In the genomic region with DNA sequence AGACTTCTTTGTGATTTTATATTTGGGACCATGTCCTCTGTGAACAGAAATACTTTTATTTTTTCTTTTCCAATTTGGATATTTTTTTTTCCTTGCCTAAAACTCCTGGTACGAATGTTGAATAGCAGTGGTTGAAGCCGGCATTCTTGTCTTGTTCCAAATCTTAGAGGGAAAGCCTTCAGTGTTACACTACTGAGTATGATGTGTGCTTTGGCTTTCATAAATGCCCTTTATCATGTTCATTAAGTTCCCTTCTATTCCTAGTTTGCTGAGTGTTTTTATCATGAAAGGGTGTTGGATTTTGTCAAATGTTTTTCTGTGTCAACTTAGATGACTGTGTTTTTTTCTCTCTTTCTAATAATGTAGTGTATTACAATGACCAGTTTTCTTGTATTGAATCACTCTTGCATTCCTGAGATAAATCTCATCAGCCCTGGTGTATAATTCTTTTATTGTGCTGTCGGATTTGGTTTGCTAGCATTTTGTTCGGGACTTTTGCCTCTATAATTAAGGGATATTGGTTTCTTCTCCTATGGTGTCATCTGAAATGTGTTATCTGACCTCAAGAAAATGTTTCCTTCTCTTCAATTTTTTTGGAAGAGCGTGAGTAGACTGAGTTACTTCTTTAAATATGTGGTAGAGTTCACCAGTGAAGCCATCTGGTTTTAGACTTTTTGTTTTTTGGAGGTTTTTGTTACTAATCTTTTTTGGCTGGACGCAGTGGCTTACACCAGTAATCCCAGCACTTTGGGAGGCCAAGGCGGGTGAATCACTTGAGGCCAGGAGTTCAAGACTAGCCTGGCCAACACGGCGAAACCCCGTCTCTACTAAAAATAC, we compare ENCODE assay signal across 23 cellular contexts. TPM values are rescaled to one million over a fixed set of nuclear protein-coding genes. Genes with fewer than 3 reads are reported as not detected.
DNase-seq lines count a peak whose midpoint lies in the region; ATAC-seq and TF ChIP-seq lines count a peak whose summit lies in the region.
"Had no signal": no experiment of that assay in that cellular context is flagged by ENCODE, and none has a peak within 500 bp of the region (broad histone marks: within the 10 kb centered on the region; RNA-seq: fewer than 3 reads in every experiment).

No MANE protein-coding gene starts in this region.

- intact Hi-C loops in natural killer cell (cut with micrococcal nuclease), result no loop called here

- H3K4me1 Mint-ChIP-seq in brain (peaks cover 6% of the 10 kb centered on the region), natural killer cell (no peaks in the 10 kb centered on the region)
- H3K4me1 Mint-ChIP-seq: activated naive CD8-positive, alpha-beta T cell treated with anti-CD3 and anti-CD28 coated beads, Interleukin-2, amount 10 ng/mL, durations not matched to agents 7 days and 5 days; endodermal cell had no signal

- peaks cover 0 to 15% (median 7%) of the 10 kb centered on the region in 5 experiments for H3K9me3 Mint-ChIP-seq in brain
- no peaks in the 10 kb centered on the region for H3K9me3 Mint-ChIP-seq in natural killer cell
- H3K9me3 Mint-ChIP-seq: activated naive CD8-positive, alpha-beta T cell treated with anti-CD3 and anti-CD28 coated beads, Interleukin-2, amount 10 ng/mL, durations not matched to agents 7 days and 5 days; activated T-helper 1 cell treated with anti-CD3 and anti-CD28 coated beads, Interleukin-12 subunit alpha, Interleukin-12 subunit beta, Interleukin-2, Interleukin-4 antibody, amounts not matched to agents 30 ng/mL and 10 ng/mL and 1 ng/mL, durations not matched to agents 14 hours and 24 hours and 36 hours; T-helper 1 cell treated with Interleukin-12 subunit alpha and Interleukin-12 subunit beta and Interleukin-4 antibody, amounts not matched to agents 30 μg/mL and 1 μg/mL, for 36 hours had no signal

- H3K4me3 Mint-ChIP-seq in brain, result no peak overlapping the region
- no peak overlapping the region for H3K4me3 Mint-ChIP-seq in natural killer cell
- H3K4me3 Mint-ChIP-seq: activated naive CD8-positive, alpha-beta T cell treated with anti-CD3 and anti-CD28 coated beads, Interleukin-2, amount 10 ng/mL, durations not matched to agents 7 days and 5 days; activated T-helper 1 cell treated with anti-CD3 and anti-CD28 coated beads, Interleukin-12 subunit alpha, Interleukin-12 subunit beta, Interleukin-2, Interleukin-4 antibody, amounts not matched to agents 30 ng/mL and 10 ng/mL and 1 ng/mL, durations not matched to agents 14 hours and 24 hours and 36 hours; endodermal cell; T-helper 1 cell treated with Interleukin-12 subunit alpha and Interleukin-12 subunit beta and Interleukin-4 antibody, amounts not matched to agents 30 μg/mL and 1 μg/mL, for 36 hours had no signal

- H3K4me2 ChIP-seq in Karpas-422 (ENCODE audit: low read depth, low read length, poor library complexity, severe bottlenecking), result no peak overlapping the region

- H3K27me3 Mint-ChIP-seq in brain (no peaks in the 10 kb centered on the region), natural killer cell (ENCODE audit: low read depth in 2 of 2) (no peaks in the 10 kb centered on the region)
- H3K27me3 Mint-ChIP-seq: activated naive CD8-positive, alpha-beta T cell treated with anti-CD3 and anti-CD28 coated beads, Interleukin-2, amount 10 ng/mL, durations not matched to agents 7 days and 5 days had no signal

- no peak overlapping the region for H2AFZ ChIP-seq in Karpas-422 (ENCODE audit: low read length)

- H3K4me1 ChIP-seq in Karpas-422 (ENCODE audit: low read length), result no peaks in the 10 kb centered on the region
- H3K4me1 ChIP-seq: pancreas had no signal

- H3K79me2 ChIP-seq in Karpas-422 (ENCODE audit: low read length), result no peaks in the 10 kb centered on the region

- no peak overlapping the region for H3K27ac ChIP-seq in Karpas-422 (ENCODE audit: low read length)
- H3K27ac ChIP-seq: pancreas, suprapubic skin had no signal

- peaks cover 48% of the 10 kb centered on the region for H3K36me3 Mint-ChIP-seq in brain
- H3K36me3 Mint-ChIP-seq in natural killer cell, result no peaks in the 10 kb centered on the region

- no peak overlapping the region for H3K9ac ChIP-seq in Karpas-422 (ENCODE audit: low read length)

- DNase-seq in AG10803 (ENCODE audit: low read depth), result peak; percentile 96
- peak; percentile 33 for DNase-seq in Karpas-422
- DNase-seq in myocyte (ENCODE audit: low read depth), result peak; percentile 17
- no peak for DNase-seq in NCI-H748 treated with DMSO at 0.1 percent for 48 hours (lab: John Stamatoyannopoulos, UW)
- DNase-seq in natural killer cell, result no peak
- DNase-seq: activated CD8-positive, alpha-beta memory T cell treated with anti-CD3 and anti-CD28 coated beads for 24 hours; activated naive CD8-positive, alpha-beta T cell treated with anti-CD3 and anti-CD28 coated beads, Interleukin-2, amount 10 ng/mL, durations not matched to agents 7 days and 5 days; AML-193; endodermal cell; GF-D8; left ventricle myocardium superior; NCI-H1694; NCI-H345; pancreas; SHP77; stimulated activated CD4-positive, alpha-beta T cell treated with anti-CD3 and anti-CD28 coated beads, Interleukin-4, amount 100 ng/mL, for 1 hour had no signal

- TF ChIP-seq CTCF in AG10803 (conservative IDR thresholded peaks at IDR 0.05; ENCODE audit: low read length) (no peak), brain (conservative IDR thresholded peaks at IDR 0.05) (no peak), natural killer cell (IDR thresholded peaks at IDR 0.05) (no peak)

- H3K27ac Mint-ChIP-seq in brain, result peak overlapping the region in 4 of 5 experiments; percentile 25 to 45 (median 38)
- no peak overlapping the region for H3K27ac Mint-ChIP-seq in natural killer cell
- H3K27ac Mint-ChIP-seq: activated naive CD8-positive, alpha-beta T cell treated with anti-CD3 and anti-CD28 coated beads, Interleukin-2, amount 10 ng/mL, durations not matched to agents 7 days and 5 days; activated T-helper 1 cell treated with anti-CD3 and anti-CD28 coated beads, Interleukin-12 subunit alpha, Interleukin-12 subunit beta, Interleukin-2, Interleukin-4 antibody, amounts not matched to agents 30 ng/mL and 10 ng/mL and 1 ng/mL, durations not matched to agents 14 hours and 24 hours and 36 hours; endodermal cell; T-helper 1 cell treated with Interleukin-12 subunit alpha and Interleukin-12 subunit beta and Interleukin-4 antibody, amounts not matched to agents 30 μg/mL and 1 μg/mL, for 36 hours had no signal

- H3K36me3 ChIP-seq in Karpas-422 (ENCODE audit: insufficient read depth, low read length), result no peaks in the 10 kb centered on the region
- H3K36me3 ChIP-seq: pancreas had no signal

- H3K4me3 ChIP-seq in AG10803 (ENCODE audit: low read length) (peak overlapping the region; percentile 20; the same call in 1 of the 2 replicates), Karpas-422 (ENCODE audit: low read length) (no peak overlapping the region)
- H3K4me3 ChIP-seq: pancreas, skin epidermis, suprapubic skin had no signal

- no peaks in the 10 kb centered on the region for H3K9me3 ChIP-seq in Karpas-422 (ENCODE audit: low read length)
- H3K9me3 ChIP-seq: pancreas, suprapubic skin had no signal

- no peaks in the 10 kb centered on the region for H3K9me2 ChIP-seq in Karpas-422 (replicated peaks; ENCODE audit: insufficient read depth, low read length)

- no peaks in the 10 kb centered on the region for H3K27me3 ChIP-seq in Karpas-422 (ENCODE audit: low read length)
- H3K27me3 ChIP-seq: pancreas, suprapubic skin had no signal

- no peaks in the 10 kb centered on the region for H4K20me1 ChIP-seq in Karpas-422 (ENCODE audit: insufficient read depth, low read depth, low read length)

- ATAC-seq in HG02623 (IDR thresholded peaks at IDR 0.05; ENCODE audit: unreplicated experiment) (no peak), natural killer cell (no peak), GM21576 (IDR thresholded peaks at IDR 0.05; ENCODE audit: unreplicated experiment) (no peak)
- ATAC-seq: left ventricle myocardium superior, pancreas had no signal

RNA-seq across cellular contexts. Expression of a gene that starts 33.3 kb away (rescaled TPM):
- total RNA-seq in Karpas-422 (2014; rRNA removed; shearing (Covaris generic); ENCODE audit: low replicate concordance), result 1.4 and 1.8 TPM in 2 replicates
- polyA plus RNA-seq in brain (ENCODE audit: insufficient read depth, low read depth, low replicate concordance), result 107 TPM
- total RNA-seq in myocyte (332 and 364 TPM in 2 replicates), natural killer cell (1 to 10 TPM in 1 of 3 donors, under 1 TPM in 2; 0.72 to 2.2 (median 0.98) TPM)
- polyA plus RNA-seq in myocyte (2012), result 158 TPM

RNA-seq across cellular contexts. Expression of a gene that starts 39.3 kb away (rescaled TPM):
- 31.5 and 33.6 TPM in 2 replicates for total RNA-seq in Karpas-422 (2014; rRNA removed; shearing (Covaris generic); ENCODE audit: low replicate concordance)
- 28.1 TPM for polyA plus RNA-seq in brain (ENCODE audit: insufficient read depth, low read depth, low replicate concordance)
- 9.9 and 10.5 TPM in 2 replicates for total RNA-seq in myocyte
- 24.4 TPM for polyA plus RNA-seq in myocyte (2012)
- total RNA-seq in natural killer cell, result 10 to 100 TPM; 28.2 to 45.9 (median 38.2) TPM

RNA-seq across cellular contexts. Expression of a gene that starts 43.1 kb away (rescaled TPM):
- total RNA-seq in Karpas-422 (2014; rRNA removed; shearing (Covaris generic); ENCODE audit: low replicate concordance), result not detected in 2 replicates
- 43.7 TPM for polyA plus RNA-seq in brain (ENCODE audit: insufficient read depth, low read depth, low replicate concordance)
- total RNA-seq in myocyte (not detected in 2 replicates), natural killer cell (not detected)
- not detected for polyA plus RNA-seq in myocyte (2012)
- total RNA-seq: activated naive CD8-positive, alpha-beta T cell treated with anti-CD3 and anti-CD28 coated beads, Interleukin-2, amount 10 ng/mL, durations not matched to agents 7 days and 5 days had no signal

RNA-seq across cellular contexts. Expression of a gene that starts 57.8 kb away (rescaled TPM):
- 62.7 and 82.3 TPM in 2 replicates for total RNA-seq in Karpas-422 (2014; rRNA removed; shearing (Covaris generic); ENCODE audit: low replicate concordance)
- 22.8 TPM for polyA plus RNA-seq in brain (ENCODE audit: insufficient read depth, low read depth, low replicate concordance)
- total RNA-seq in myocyte (74.8 and 86.4 TPM in 2 replicates), natural killer cell (10 to 100 TPM; 27.9 to 32.9 (median 31.5) TPM)
- polyA plus RNA-seq in myocyte (2012), result 53.2 TPM

Comparison
In these comparisons a context has a peak if more than half of its experiments do, and no peak if none do; other contexts are left out.
1. DNase-seq: peak in AG10803 (single experiment), Karpas-422 (single experiment) and myocyte (single experiment); none in NCI-H748 treated with DMSO at 0.1 percent for 48 hours (single experiment) and natural killer cell (single experiment).
2. H3K27ac Mint-ChIP-seq: peak in brain (4 of 5); none in natural killer cell (0 of 2).
3. RNA of a gene that starts 33.3 kb away (total RNA-seq): 332 to 364 TPM in myocyte; 1.4 to 1.8 TPM in Karpas-422 and 0.72 to 2.2 TPM in natural killer cell; every median in the first group is over 100 times any median in the second.